In the genomic region with DNA sequence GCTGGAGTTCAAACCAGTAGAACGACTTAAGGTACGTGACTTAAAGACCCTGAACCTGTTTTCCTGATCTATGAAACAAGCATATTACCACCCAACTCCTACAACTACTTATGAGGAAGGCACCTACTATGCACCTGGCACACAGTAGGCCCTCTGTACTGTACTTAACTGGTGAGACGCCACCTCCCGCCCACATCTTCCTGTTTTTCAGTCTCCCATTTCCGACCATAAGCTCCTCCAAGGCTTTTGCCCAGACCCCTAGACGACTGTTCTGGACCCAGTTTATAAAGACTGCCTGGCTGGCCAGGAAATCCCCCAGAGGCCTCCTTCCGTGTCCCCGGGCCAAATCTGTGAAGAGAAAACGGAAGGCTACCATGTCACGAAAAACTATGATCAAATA, we compare ENCODE assay signal across 11 cellular contexts. TPM values are rescaled to one million over a fixed set of nuclear protein-coding genes. Genes with fewer than 3 reads are reported as not detected.
DNase-seq lines count a peak whose midpoint lies in the region; ATAC-seq and TF ChIP-seq lines count a peak whose summit lies in the region.
"Had no signal": no experiment of that assay in that cellular context is flagged by ENCODE, and none has a peak within 500 bp of the region (broad histone marks: within the 10 kb centered on the region; RNA-seq: fewer than 3 reads in every experiment).

No MANE protein-coding gene starts in this region.

- H3K23ac ChIP-seq in mesendoderm (ENCODE audit: low read length), result no peak overlapping the region

- H3K56ac ChIP-seq in mesendoderm (ENCODE audit: low read length), result peak overlapping the region; percentile 82

- no peak overlapping the region for H2BK15ac ChIP-seq in mesendoderm (replicated peaks; ENCODE audit: low read depth)

- H4K5ac ChIP-seq in mesendoderm (ENCODE audit: low read length), result no peak overlapping the region

- no peaks in the 10 kb centered on the region for H3K36me3 Mint-ChIP-seq in GM23338 (ENCODE audit: low read depth)
- H3K36me3 Mint-ChIP-seq in activated naive CD8-positive, alpha-beta T cell treated with anti-CD3 and anti-CD28 coated beads, Interleukin-2, amount 50 U/mL, for 24 hours (ENCODE audit: low read depth), result no peaks in the 10 kb centered on the region

- H3K18ac ChIP-seq in mesendoderm (ENCODE audit: low read length), result no peak overlapping the region

- H2BK120ac ChIP-seq in mesendoderm (ENCODE audit: low read depth, low read length), result no peak overlapping the region

- H3K4me3 Mint-ChIP-seq in GM23338, result peak overlapping the region; percentile 77
- H3K4me3 Mint-ChIP-seq in activated naive CD8-positive, alpha-beta T cell treated with anti-CD3 and anti-CD28 coated beads, Interleukin-2, amount 50 U/mL, for 24 hours, result peak overlapping the region; percentile 63

- H3K36me3 ChIP-seq in BE2C, result no peaks in the 10 kb centered on the region
- H3K36me3 ChIP-seq in GM23338 (ENCODE audit: insufficient read depth), result no peaks in the 10 kb centered on the region
- H3K36me3 ChIP-seq in mesendoderm (ENCODE audit: control insufficient read depth, insufficient read depth, low read length), result no peaks in the 10 kb centered on the region

- peak overlapping the region; percentile 72 for H3K4me3 ChIP-seq in BE2C (ENCODE audit: low read depth, low read length)
- H3K4me3 ChIP-seq in GM23338, result peak overlapping the region; percentile 60
- no peak overlapping the region for H3K4me3 ChIP-seq in mesendoderm (ENCODE audit: low read length)

- no CpG with 5 or more reads among the region's 10 CpGs for WGBS in mesendoderm (ENCODE audit: extremely low coverage, insufficient coverage, low lambda C conversion rate)

- H3K4me2 ChIP-seq in GM23338, result peak overlapping the region; percentile 83
- H3K4me2 ChIP-seq in mesendoderm (ENCODE audit: low read length), result no peak overlapping the region

- H3K27me3 ChIP-seq in BE2C (peaks cover 3% of the 10 kb centered on the region; the same call in 1 of the 2 replicates), GM23338 (ENCODE audit: insufficient read depth) (peaks cover 67% of the 10 kb centered on the region), mesendoderm (ENCODE audit: insufficient read depth, low read length, poor library complexity) (peaks cover 8% of the 10 kb centered on the region)

- peaks cover 1% of the 10 kb centered on the region for H3K79me1 ChIP-seq in mesendoderm (ENCODE audit: low read length)

- H3K9me2 ChIP-seq in GM23338 (ENCODE audit: insufficient read depth), result peaks cover 5% of the 10 kb centered on the region; the same call in 1 of the 2 replicates

- no peak overlapping the region for H4K8ac ChIP-seq in mesendoderm (ENCODE audit: low read depth, low read length)

- no peaks in the 10 kb centered on the region; the same call in 2 of the 3 replicates for H3K9me3 Mint-ChIP-seq in GM23338
- H3K9me3 Mint-ChIP-seq in activated naive CD8-positive, alpha-beta T cell treated with anti-CD3 and anti-CD28 coated beads, Interleukin-2, amount 50 U/mL, for 24 hours, result no peaks in the 10 kb centered on the region

- DNase-seq in BE2C (peak; percentile 40), GM23338 (ENCODE audit: low spot score) (no peak), mesendoderm (no peak), OCI-M2 (lab: John Stamatoyannopoulos, UW; ENCODE audit: unreplicated experiment) (no peak), ureter (ENCODE audit: low spot score) (no peak), NCI-H1092 treated with DMSO at 0.1 percent for 48 hours (lab: John Stamatoyannopoulos, UW) (no peak)
- DNase-seq in activated naive CD8-positive, alpha-beta T cell treated with anti-CD3 and anti-CD28 coated beads, Interleukin-2, amount 50 U/mL, for 24 hours, result peak; percentile 5
- DNase-seq: IMR-90, left ventricle myocardium superior, NCI-H446 had no signal

- H3K9ac ChIP-seq in mesendoderm (ENCODE audit: low read length), result peak overlapping the region; percentile 71

- H3K4ac ChIP-seq in mesendoderm (ENCODE audit: low read depth, low read length), result no peak overlapping the region

- TF ChIP-seq CTCF in BE2C (IDR thresholded peaks at IDR 0.05; ENCODE audit: low read depth, low read length), result no peak
- no peak for TF ChIP-seq CTCF in GM23338 (conservative IDR thresholded peaks at IDR 0.05; ENCODE audit: low read depth in 2 of 2)

- H3K79me2 ChIP-seq in GM23338 (replicated peaks; ENCODE audit: insufficient read depth), result peaks cover 3% of the 10 kb centered on the region; the same call in 1 of the 2 replicates
- H3K79me2 ChIP-seq in mesendoderm (ENCODE audit: control insufficient read depth, insufficient read depth, low read length), result no peaks in the 10 kb centered on the region

- H3K4me1 Mint-ChIP-seq in GM23338, result peaks cover 35% of the 10 kb centered on the region
- H3K4me1 Mint-ChIP-seq in activated naive CD8-positive, alpha-beta T cell treated with anti-CD3 and anti-CD28 coated beads, Interleukin-2, amount 50 U/mL, for 24 hours, result peaks cover 10% of the 10 kb centered on the region

- no peak overlapping the region for H3K27ac Mint-ChIP-seq in GM23338
- H3K27ac Mint-ChIP-seq in activated naive CD8-positive, alpha-beta T cell treated with anti-CD3 and anti-CD28 coated beads, Interleukin-2, amount 50 U/mL, for 24 hours, result no peak overlapping the region

- H3K9me3 ChIP-seq in BE2C, result no peaks in the 10 kb centered on the region

- no peak overlapping the region for H2AK5ac ChIP-seq in mesendoderm (ENCODE audit: low read length)

- H2BK5ac ChIP-seq in mesendoderm (ENCODE audit: low read length), result no peak overlapping the region

- H3K27me3 Mint-ChIP-seq in GM23338 (ENCODE audit: insufficient read depth, low read depth, poor library complexity), result peaks cover 39% of the 10 kb centered on the region
- peaks cover 41% of the 10 kb centered on the region for H3K27me3 Mint-ChIP-seq in activated naive CD8-positive, alpha-beta T cell treated with anti-CD3 and anti-CD28 coated beads, Interleukin-2, amount 50 U/mL, for 24 hours

- H3K4me1 ChIP-seq in BE2C, result no peaks in the 10 kb centered on the region
- peaks cover 15% of the 10 kb centered on the region for H3K4me1 ChIP-seq in GM23338 (ENCODE audit: insufficient read depth)
- no peaks in the 10 kb centered on the region for H3K4me1 ChIP-seq in mesendoderm (ENCODE audit: control insufficient read depth, low read depth, low read length)

- H3K27ac ChIP-seq in GM23338 (ENCODE audit: low read depth), result no peak overlapping the region
- no peak overlapping the region for H3K27ac ChIP-seq in mesendoderm (ENCODE audit: low read depth, low read length)

- ATAC-seq in GM23338 (no peak), GM19328 (IDR thresholded peaks at IDR 0.05; ENCODE audit: unreplicated experiment) (no peak)
- no peak for ATAC-seq in activated naive CD8-positive, alpha-beta T cell treated with anti-CD3 and anti-CD28 coated beads, Interleukin-2, amount 50 U/mL, for 24 hours

- H2AFZ ChIP-seq in GM23338, result no peak overlapping the region

- H4K20me1 ChIP-seq in GM23338 (replicated peaks; ENCODE audit: insufficient read depth), result no peaks in the 10 kb centered on the region

- H3F3A ChIP-seq in GM23338 (replicated peaks; ENCODE audit: low read depth), result no peaks in the 10 kb centered on the region

TF ChIP-seq in GM23338, 12 proteins besides CTCF, POLR2A, EP300 and RAD21 (continues in another document):
- no peak for TF ChIP-seq STAT1 (IDR thresholded peaks at IDR 0.05; ENCODE audit: unreplicated experiment)
- TF ChIP-seq JUNB (IDR thresholded peaks at IDR 0.05; ENCODE audit: unreplicated experiment), result no peak

RNA-seq across cellular contexts. Expression of gene GALNT14, which starts 1.5 kb away (rescaled TPM):
- polyA plus RNA-seq in BE2C (2012; ENCODE audit: insufficient read depth, insufficient read length, low read depth), result 49.3 TPM
- total RNA-seq in GM23338 (2014; rRNA removed; shearing (Covaris generic)), result 7.7 and 10.4 TPM in 2 replicates
- 5.4 and 5.6 TPM in 2 replicates for polyA plus RNA-seq in GM23338 (2016; fragmentation: Nextera tagmentation; extraction: Ambion mirVana)
- polyA plus RNA-seq in mesendoderm (2013, experiment 1 of 2), result 5.6 TPM
- polyA plus RNA-seq in mesendoderm (2013, experiment 2 of 2), result 5.4 TPM
- total RNA-seq in ureter, result 7.0 TPM

Comparison
In these comparisons a context has a peak if more than half of its experiments do, and no peak if none do; other contexts are left out.
1. DNase-seq: peak in BE2C (single experiment) and activated naive CD8-positive, alpha-beta T cell treated with anti-CD3 and anti-CD28 coated beads, Interleukin-2, amount 50 U/mL, for 24 hours (single experiment); none in GM23338 (single experiment), mesendoderm (single experiment), OCI-M2 (single experiment), ureter (single experiment) and NCI-H1092 treated with DMSO at 0.1 percent for 48 hours (single experiment).